ENCODE assay signal across 15 cellular contexts in genomic region chr15:101148166-101148880, GRCh38.
DNase-seq lines count a peak whose midpoint lies in the region; ATAC-seq and TF ChIP-seq lines count a peak whose summit lies in the region.
"Had no signal": no experiment of that assay in that cellular context is flagged by ENCODE, and none has a peak within 500 bp of the region (broad histone marks: within the 10 kb centered on the region; RNA-seq: fewer than 3 reads in every experiment).

No MANE protein-coding gene starts in this region.

- ATAC-seq in HG03571 (IDR thresholded peaks at IDR 0.05; ENCODE audit: unreplicated experiment) = peak; percentile 41
- peak; percentile 30 to 32 for ATAC-seq in stimulated activated naive B cell treated with anti-CD40 and anti-IgM and Interleukin-4, amounts not matched to agents 10 μg/mL and 1 μg/mL and 100 μg/mL, for 72 hours (replicated peaks)
- ATAC-seq: A549, gastrocnemius medialis had no signal

- no peaks in the 10 kb centered on the region for H3K9me3 Mint-ChIP-seq in activated naive CD4-positive, alpha-beta T cell treated with anti-CD3 and anti-CD28 coated beads, Interleukin-2, amount 10 ng/mL, durations not matched to agents 7 days and 5 days
- H3K9me3 Mint-ChIP-seq in stimulated activated naive B cell treated with anti-CD40 and anti-IgM and Interleukin-4, amounts not matched to agents 10 μg/mL and 1 μg/mL and 100 μg/mL, for 72 hours = peaks cover 0 to 2% of the 10 kb centered on the region in 2 donors
- H3K9me3 Mint-ChIP-seq in endothelial cell (ENCODE audit: unreplicated experiment) = no peaks in the 10 kb centered on the region

- DNase-seq in activated naive CD4-positive, alpha-beta T cell treated with anti-CD3 and anti-CD28 coated beads, Interleukin-2, amount 10 ng/mL, durations not matched to agents 7 days and 5 days = no peak
- no peak for DNase-seq in activated naive CD4-positive, alpha-beta T cell (lab: John Stamatoyannopoulos, UW)
- DNase-seq in fibroblast of villous mesenchyme (ENCODE audit: low read depth) (peak; percentile 63), amygdala (lab: John Stamatoyannopoulos, UW) (no peak), endothelial cell (ENCODE audit: low spot score) (no peak), NCI-H82 (lab: John Stamatoyannopoulos, UW) (no peak)
- no peak for DNase-seq in stimulated activated naive B cell treated with anti-CD40 and anti-IgM and Interleukin-4, amounts not matched to agents 10 μg/mL and 1 μg/mL and 100 μg/mL, for 72 hours
- DNase-seq: Caco-2; effector CD8-positive, alpha-beta T cell; gastrocnemius medialis; WERI-Rb-1 had no signal

- H3K4me1 Mint-ChIP-seq in activated naive CD4-positive, alpha-beta T cell treated with anti-CD3 and anti-CD28 coated beads, Interleukin-2, amount 10 ng/mL, durations not matched to agents 7 days and 5 days = peaks cover 29% of the 10 kb centered on the region
- H3K4me1 Mint-ChIP-seq in stimulated activated naive B cell treated with anti-CD40 and anti-IgM and Interleukin-4, amounts not matched to agents 10 μg/mL and 1 μg/mL and 100 μg/mL, for 72 hours = peaks cover 28 to 47% of the 10 kb centered on the region in 2 donors
- H3K4me1 Mint-ChIP-seq in endothelial cell (ENCODE audit: unreplicated experiment) = peaks cover 35% of the 10 kb centered on the region

- peak overlapping the region; percentile 33 for H3K27ac Mint-ChIP-seq in activated naive CD4-positive, alpha-beta T cell treated with anti-CD3 and anti-CD28 coated beads, Interleukin-2, amount 10 ng/mL, durations not matched to agents 7 days and 5 days
- no peak overlapping the region for H3K27ac Mint-ChIP-seq in stimulated activated naive B cell treated with anti-CD40 and anti-IgM and Interleukin-4, amounts not matched to agents 10 μg/mL and 1 μg/mL and 100 μg/mL, for 72 hours
- H3K27ac Mint-ChIP-seq in endothelial cell (ENCODE audit: unreplicated experiment) = no peak overlapping the region

- H3K4me3 Mint-ChIP-seq in activated naive CD4-positive, alpha-beta T cell treated with anti-CD3 and anti-CD28 coated beads, Interleukin-2, amount 10 ng/mL, durations not matched to agents 7 days and 5 days = no peak overlapping the region
- no peak overlapping the region for H3K4me3 Mint-ChIP-seq in stimulated activated naive B cell treated with anti-CD40 and anti-IgM and Interleukin-4, amounts not matched to agents 10 μg/mL and 1 μg/mL and 100 μg/mL, for 72 hours
- H3K4me3 Mint-ChIP-seq in endothelial cell (ENCODE audit: unreplicated experiment) = no peak overlapping the region

- TF ChIP-seq CTCF in fibroblast of villous mesenchyme (IDR thresholded peaks at IDR 0.05; ENCODE audit: insufficient read depth, low read depth, low read length) = no peak
- no peak for TF ChIP-seq CTCF in endothelial cell (IDR thresholded peaks at IDR 0.05; ENCODE audit: unreplicated experiment)

- CTCF ChIA-PET in activated naive CD4-positive, alpha-beta T cell treated with anti-CD3 and anti-CD28 coated beads, Interleukin-2, amount 10 ng/mL, durations not matched to agents 7 days and 5 days (lab: Charles Lee) = no interaction called here

- H3K27me3 Mint-ChIP-seq in activated naive CD4-positive, alpha-beta T cell treated with anti-CD3 and anti-CD28 coated beads, Interleukin-2, amount 10 ng/mL, durations not matched to agents 7 days and 5 days = peaks cover 28% of the 10 kb centered on the region
- H3K27me3 Mint-ChIP-seq in stimulated activated naive B cell treated with anti-CD40 and anti-IgM and Interleukin-4, amounts not matched to agents 10 μg/mL and 1 μg/mL and 100 μg/mL, for 72 hours = peaks cover 0 to 8% of the 10 kb centered on the region in 2 donors
- H3K27me3 Mint-ChIP-seq in endothelial cell (ENCODE audit: unreplicated experiment) = peaks cover 1% of the 10 kb centered on the region

- no peak overlapping the region for H3K4me3 ChIP-seq in fibroblast of villous mesenchyme (ENCODE audit: low read depth, low read length)
- H3K4me3 ChIP-seq: A549, ascending aorta, gastrocnemius medialis, upper lobe of left lung had no signal

- H3K36me3 Mint-ChIP-seq in activated naive CD4-positive, alpha-beta T cell treated with anti-CD3 and anti-CD28 coated beads, Interleukin-2, amount 10 ng/mL, durations not matched to agents 7 days and 5 days = no peaks in the 10 kb centered on the region
- peaks cover 1 to 8% of the 10 kb centered on the region in 2 donors for H3K36me3 Mint-ChIP-seq in stimulated activated naive B cell treated with anti-CD40 and anti-IgM and Interleukin-4, amounts not matched to agents 10 μg/mL and 1 μg/mL and 100 μg/mL, for 72 hours
- H3K36me3 Mint-ChIP-seq in endothelial cell (ENCODE audit: low read depth, unreplicated experiment) = no peaks in the 10 kb centered on the region
